In the genomic region with DNA sequence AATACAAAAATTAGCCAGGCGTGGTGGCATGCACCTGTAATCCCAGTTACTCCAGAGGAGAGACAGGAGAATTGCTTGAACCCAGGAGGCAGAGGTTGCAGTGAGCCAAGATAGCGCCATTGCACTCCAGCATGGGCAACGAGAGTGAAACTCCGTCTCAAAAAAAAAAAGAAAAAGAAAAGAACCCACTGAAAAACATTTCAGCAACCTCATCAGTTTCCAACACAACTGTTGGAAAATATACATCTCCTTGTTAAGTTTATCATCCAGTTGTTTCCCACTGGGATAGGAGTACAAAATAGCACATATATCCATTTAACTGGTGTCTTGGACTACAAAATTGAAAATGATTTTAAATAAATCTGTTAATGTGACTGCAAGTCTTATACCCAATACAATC, we compare ENCODE assay signal across 8 cellular contexts. TPM values are rescaled to one million over a fixed set of nuclear protein-coding genes. Genes with fewer than 3 reads are reported as not detected.
A peak's percentile ranks its signal among the peaks of the same experiment; 100 is the strongest.
DNase-seq lines count a peak whose midpoint lies in the region; ATAC-seq and TF ChIP-seq lines count a peak whose summit lies in the region.

No MANE protein-coding gene starts in this region.

- DNase-seq in Calu3 (no peak), MM.1S (no peak), nephron progenitor cell (no peak), midbrain (lab: John Stamatoyannopoulos, UW) (no peak), HuH-7 (ENCODE audit: low spot score) (no peak), AG20443 (ENCODE audit: low spot score) (no peak)
- no peak for DNase-seq in central memory CD8-positive, alpha-beta T cell (ENCODE audit: low spot score in 2 of 2)

- CTCF ChIA-PET in Calu3 (lab: Charles Lee): interaction anchor here (1.3 to 2.8 kb wide), 2 partner anchors 8 to 32 kb away, joined by 6 to 20 read pairs; no protein-coding TSS in a partner anchor

- no TSS peak for BruUV-seq in Calu3 (replicated peaks; lab: Mats Ljungman, UMichigan)

- H3K27me3 ChIP-seq in MM.1S (replicated peaks; ENCODE audit: insufficient read depth, low read length): no peaks in the 10 kb centered on the region

- peak overlapping the region; percentile 98 for H3K27ac Mint-ChIP-seq in Calu3 (ENCODE audit: unreplicated experiment)
- no peak overlapping the region for H3K27ac Mint-ChIP-seq in central memory CD8-positive, alpha-beta T cell (ENCODE audit: low read depth)
- no peak overlapping the region for H3K27ac Mint-ChIP-seq in nephron progenitor cell

- H3K27me3 Mint-ChIP-seq in Calu3 (ENCODE audit: unreplicated experiment) (no peaks in the 10 kb centered on the region), nephron progenitor cell (ENCODE audit: low read depth, poor library complexity) (no peaks in the 10 kb centered on the region)
- no peaks in the 10 kb centered on the region for H3K27me3 Mint-ChIP-seq in central memory CD8-positive, alpha-beta T cell

- H3K4me3 Mint-ChIP-seq in Calu3 (ENCODE audit: low read depth, unreplicated experiment): peak overlapping the region; percentile 99
- peak overlapping the region; percentile 83 for H3K4me3 Mint-ChIP-seq in central memory CD8-positive, alpha-beta T cell
- peak overlapping the region; percentile 90 for H3K4me3 Mint-ChIP-seq in nephron progenitor cell

- peaks cover 7% of the 10 kb centered on the region; the same call in 1 of the 2 replicates for H4K20me1 ChIP-seq in MM.1S (ENCODE audit: insufficient read depth, low read length)

- H3K36me3 Mint-ChIP-seq in Calu3 (ENCODE audit: insufficient read depth, unreplicated experiment) (peaks cover 77% of the 10 kb centered on the region), nephron progenitor cell (ENCODE audit: low read depth) (peaks cover 13% of the 10 kb centered on the region)
- H3K36me3 Mint-ChIP-seq in central memory CD8-positive, alpha-beta T cell (ENCODE audit: insufficient read depth): peaks cover 25% of the 10 kb centered on the region

- H3K4me2 ChIP-seq in MM.1S (ENCODE audit: low read depth, low read length): peak overlapping the region; percentile 89; the same call in 1 of the 2 replicates

- intact Hi-C loops in Calu3 (cut with micrococcal nuclease; ENCODE audit: unreplicated experiment): loop anchor here (2.0 kb wide), 1 partner anchor 30 kb away; no protein-coding TSS in a partner anchor

- ATAC-seq in central memory CD8-positive, alpha-beta T cell (replicated peaks; ENCODE audit: extremely low read depth, poor library complexity, severe bottlenecking): no peak
- ATAC-seq in GM21367 (IDR thresholded peaks at IDR 0.05; ENCODE audit: unreplicated experiment): no peak

- H3K9me3 Mint-ChIP-seq in Calu3 (ENCODE audit: low read depth, unreplicated experiment): no peaks in the 10 kb centered on the region
- no peaks in the 10 kb centered on the region for H3K9me3 Mint-ChIP-seq in central memory CD8-positive, alpha-beta T cell
- H3K9me3 Mint-ChIP-seq in nephron progenitor cell: peaks cover 3% of the 10 kb centered on the region

- H3K79me2 ChIP-seq in MM.1S (ENCODE audit: low read length): peaks cover 73% of the 10 kb centered on the region

- TF ChIP-seq CTCF in Calu3 (IDR thresholded peaks at IDR 0.05; ENCODE audit: unreplicated experiment) (no peak), MM.1S (IDR thresholded peaks at IDR 0.05; ENCODE audit: low read length) (no peak), nephron progenitor cell (IDR thresholded peaks at IDR 0.05) (no peak)

- no peak overlapping the region for H2AFZ ChIP-seq in MM.1S (ENCODE audit: low read length)

- no peaks in the 10 kb centered on the region for H3K9me3 ChIP-seq in MM.1S (replicated peaks; ENCODE audit: insufficient read depth, low read length)

- no peaks in the 10 kb centered on the region for H3K9me2 ChIP-seq in MM.1S (replicated peaks; ENCODE audit: insufficient read depth, low read length)

- no peaks in the 10 kb centered on the region for H3F3A ChIP-seq in MM.1S (ENCODE audit: insufficient read depth, low read length)

- H3K36me3 ChIP-seq in MM.1S (replicated peaks; ENCODE audit: insufficient read depth, low read length): peaks cover 6% of the 10 kb centered on the region

- H3K9ac ChIP-seq in MM.1S (ENCODE audit: low read length): peak overlapping the region; percentile 100; the same call in 1 of the 2 replicates

- peaks cover 18% of the 10 kb centered on the region for H3K4me1 Mint-ChIP-seq in Calu3 (ENCODE audit: low read depth, unreplicated experiment)
- H3K4me1 Mint-ChIP-seq in central memory CD8-positive, alpha-beta T cell: peaks cover 21% of the 10 kb centered on the region
- peaks cover 13% of the 10 kb centered on the region for H3K4me1 Mint-ChIP-seq in nephron progenitor cell

- H3K27ac ChIP-seq in MM.1S (ENCODE audit: low read length): no peak overlapping the region

- H3K4me3 ChIP-seq in MM.1S (ENCODE audit: low read length): peak overlapping the region; percentile 100

- H3K4me1 ChIP-seq in MM.1S (ENCODE audit: low read length): 0 out of 2 replicates have a peak, but pooled peaks cover 5% of the 10 kb centered on the region

RNA-seq across cellular contexts. Expression of a gene that starts 2.2 kb away (rescaled TPM):
- 449 and 474 TPM in 2 replicates for total RNA-seq in Calu3 (2022)
